8 cellular contexts compared by ENCODE assay signal in the genomic region with DNA sequence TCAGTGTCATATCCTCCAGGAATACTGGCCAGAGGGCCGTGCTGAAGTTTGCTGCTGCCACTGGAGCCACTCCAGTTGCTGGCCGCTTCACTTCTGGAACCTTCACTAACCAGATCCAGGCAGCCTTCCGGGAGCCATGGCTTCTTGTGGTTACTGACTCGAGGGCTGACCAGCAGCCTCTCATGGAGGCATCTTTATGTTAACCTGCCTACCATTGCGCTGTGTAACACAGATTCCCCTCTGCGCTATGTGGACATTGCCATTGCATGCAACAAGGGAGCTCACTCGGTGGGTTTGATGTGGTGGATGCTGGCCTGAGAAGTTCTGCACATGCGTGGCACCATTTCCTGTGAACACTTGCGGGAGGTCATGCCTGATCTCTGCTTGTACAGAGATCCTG.
"Had no signal": no experiment of that assay in that cellular context is flagged by ENCODE, and none has a peak within 500 bp of the region (broad histone marks: within the 10 kb centered on the region; RNA-seq: fewer than 3 reads in every experiment).

No MANE protein-coding gene starts in this region.

- H3K4me3 Mint-ChIP-seq: HFFc6 had no signal

- DNase-seq: GM23248, GOT3, H7, HFFc6, IMR-90 had no signal

- H2AFZ ChIP-seq: GM23248 had no signal

- H3K9me3 ChIP-seq: HAP-1 had no signal

- H3K4me3 ChIP-seq: GM23248, HAP-1, K562 had no signal

- H3K9ac ChIP-seq: GM23248 had no signal

- H3K9me3 Mint-ChIP-seq: HFFc6 had no signal

- H3K27ac ChIP-seq: GM23248 had no signal

- H3K27ac Mint-ChIP-seq: HFFc6 had no signal

- ATAC-seq: HCT116, K562 had no signal
